Comparison of ENCODE assay signal across 1 cellular context in the genomic region with DNA sequence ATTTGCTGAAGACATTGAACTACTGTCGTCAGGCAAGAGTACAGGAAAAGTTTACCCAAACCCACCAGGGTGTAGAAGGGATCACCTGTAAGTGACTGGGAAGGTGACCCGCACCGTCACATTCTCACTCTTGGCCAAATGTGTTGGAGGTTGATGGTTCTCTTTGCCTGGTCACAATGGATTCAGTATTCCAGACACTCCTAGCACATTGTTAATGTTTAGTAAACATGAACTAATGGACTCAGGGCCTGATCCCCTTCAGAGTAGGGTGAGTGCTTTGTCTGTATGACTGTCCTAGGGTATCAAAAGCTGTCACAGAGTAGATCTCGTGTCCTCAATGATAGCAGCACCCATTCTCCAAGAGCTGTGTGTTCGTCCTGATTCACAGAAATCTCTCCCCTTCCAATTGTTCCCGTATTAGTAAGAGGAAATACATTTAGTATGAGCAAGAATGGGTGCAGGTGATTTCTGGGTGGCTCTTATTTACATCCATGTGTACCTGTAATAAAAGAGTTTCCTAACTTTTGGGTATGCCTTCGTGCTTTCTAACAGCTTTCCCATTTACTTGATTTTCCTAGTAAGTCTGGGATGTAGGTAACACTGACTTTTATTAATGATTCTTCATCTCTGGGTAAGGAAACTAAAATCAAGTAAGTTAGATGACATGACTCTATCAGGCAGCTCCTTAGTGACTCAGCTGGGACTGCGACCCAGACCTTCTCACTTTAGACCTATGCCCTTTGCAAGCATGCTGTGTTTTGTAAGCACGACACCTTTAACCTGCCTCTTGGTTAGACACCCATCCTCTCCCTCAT.
TF ChIP-seq lines count a peak whose summit lies in the region.

No MANE protein-coding gene starts in this region.

TF ChIP-seq in HepG2, 621 proteins besides CTCF, POLR2A, EP300 and RAD21 (continued from another document):
- TF ChIP-seq, protein P1, sequence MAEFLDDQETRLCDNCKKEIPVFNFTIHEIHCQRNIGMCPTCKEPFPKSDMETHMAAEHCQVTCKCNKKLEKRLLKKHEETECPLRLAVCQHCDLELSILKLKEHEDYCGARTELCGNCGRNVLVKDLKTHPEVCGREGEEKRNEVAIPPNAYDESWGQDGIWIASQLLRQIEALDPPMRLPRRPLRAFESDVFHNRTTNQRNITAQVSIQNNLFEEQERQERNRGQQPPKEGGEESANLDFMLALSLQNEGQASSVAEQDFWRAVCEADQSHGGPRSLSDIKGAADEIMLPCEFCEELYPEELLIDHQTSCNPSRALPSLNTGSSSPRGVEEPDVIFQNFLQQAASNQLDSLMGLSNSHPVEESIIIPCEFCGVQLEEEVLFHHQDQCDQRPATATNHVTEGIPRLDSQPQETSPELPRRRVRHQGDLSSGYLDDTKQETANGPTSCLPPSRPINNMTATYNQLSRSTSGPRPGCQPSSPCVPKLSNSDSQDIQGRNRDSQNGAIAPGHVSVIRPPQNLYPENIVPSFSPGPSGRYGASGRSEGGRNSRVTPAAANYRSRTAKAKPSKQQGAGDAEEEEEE (CRISPR knock-in tag; IDR thresholded peaks at IDR 0.05; ENCODE audit: borderline replicate concordance) = no peak
- TF ChIP-seq ZNF644 (CRISPR knock-in tag; IDR thresholded peaks at IDR 0.05; ENCODE audit: low read depth) (0 out of 2 replicates have a peak, but pooled peaks have one; percentile 42), JUN (CRISPR knock-in tag; IDR thresholded peaks at IDR 0.05) (no peak), HHEX (CRISPR knock-in tag; IDR thresholded peaks at IDR 0.05) (0 out of 2 replicates have a peak, but pooled peaks have one; percentile 9), HDAC2 (CRISPR knock-in tag; IDR thresholded peaks at IDR 0.05) (peak; percentile 40), SOX5 (CRISPR knock-in tag; IDR thresholded peaks at IDR 0.05; ENCODE audit: borderline replicate concordance) (peak; percentile 85; the same call in 1 of the 2 replicates), NCOA2 (CRISPR knock-in tag; IDR thresholded peaks at IDR 0.05) (0 out of 2 replicates have a peak, but pooled peaks have one; percentile 28), NR2F6 (IDR thresholded peaks at IDR 0.05) (no peak), NR2F6 (CRISPR knock-in tag; IDR thresholded peaks at IDR 0.05) (peak; percentile 34; the same call in 1 of the 2 replicates), CREB1 (IDR thresholded peaks at IDR 0.05) (no peak), CREB1 (CRISPR knock-in tag; IDR thresholded peaks at IDR 0.05) (peak; percentile 50), PITX1 (CRISPR knock-in tag; IDR thresholded peaks at IDR 0.05) (0 out of 2 replicates have a peak, but pooled peaks have one; percentile 16), TCF12 (IDR thresholded peaks at IDR 0.05) (no peak), TCF12 (CRISPR knock-in tag; IDR thresholded peaks at IDR 0.05) (no peak), KLF11 (CRISPR knock-in tag; IDR thresholded peaks at IDR 0.05) (no peak), NR2F2 (IDR thresholded peaks at IDR 0.05; ENCODE audit: borderline replicate concordance, low read depth) (0 out of 2 replicates have a peak, but pooled peaks have one; percentile 8), ZNF367 (CRISPR knock-in tag; IDR thresholded peaks at IDR 0.05; ENCODE audit: borderline replicate concordance) (no peak), ETV5 (CRISPR knock-in tag; IDR thresholded peaks at IDR 0.05; ENCODE audit: borderline replicate concordance) (0 out of 2 replicates have a peak, but pooled peaks have one; percentile 25), ZMAT3 (CRISPR knock-in tag; conservative IDR thresholded peaks at IDR 0.05) (0 out of 2 replicates have a peak, but pooled peaks have one; percentile 31)
- TF ChIP-seq, protein P2, sequence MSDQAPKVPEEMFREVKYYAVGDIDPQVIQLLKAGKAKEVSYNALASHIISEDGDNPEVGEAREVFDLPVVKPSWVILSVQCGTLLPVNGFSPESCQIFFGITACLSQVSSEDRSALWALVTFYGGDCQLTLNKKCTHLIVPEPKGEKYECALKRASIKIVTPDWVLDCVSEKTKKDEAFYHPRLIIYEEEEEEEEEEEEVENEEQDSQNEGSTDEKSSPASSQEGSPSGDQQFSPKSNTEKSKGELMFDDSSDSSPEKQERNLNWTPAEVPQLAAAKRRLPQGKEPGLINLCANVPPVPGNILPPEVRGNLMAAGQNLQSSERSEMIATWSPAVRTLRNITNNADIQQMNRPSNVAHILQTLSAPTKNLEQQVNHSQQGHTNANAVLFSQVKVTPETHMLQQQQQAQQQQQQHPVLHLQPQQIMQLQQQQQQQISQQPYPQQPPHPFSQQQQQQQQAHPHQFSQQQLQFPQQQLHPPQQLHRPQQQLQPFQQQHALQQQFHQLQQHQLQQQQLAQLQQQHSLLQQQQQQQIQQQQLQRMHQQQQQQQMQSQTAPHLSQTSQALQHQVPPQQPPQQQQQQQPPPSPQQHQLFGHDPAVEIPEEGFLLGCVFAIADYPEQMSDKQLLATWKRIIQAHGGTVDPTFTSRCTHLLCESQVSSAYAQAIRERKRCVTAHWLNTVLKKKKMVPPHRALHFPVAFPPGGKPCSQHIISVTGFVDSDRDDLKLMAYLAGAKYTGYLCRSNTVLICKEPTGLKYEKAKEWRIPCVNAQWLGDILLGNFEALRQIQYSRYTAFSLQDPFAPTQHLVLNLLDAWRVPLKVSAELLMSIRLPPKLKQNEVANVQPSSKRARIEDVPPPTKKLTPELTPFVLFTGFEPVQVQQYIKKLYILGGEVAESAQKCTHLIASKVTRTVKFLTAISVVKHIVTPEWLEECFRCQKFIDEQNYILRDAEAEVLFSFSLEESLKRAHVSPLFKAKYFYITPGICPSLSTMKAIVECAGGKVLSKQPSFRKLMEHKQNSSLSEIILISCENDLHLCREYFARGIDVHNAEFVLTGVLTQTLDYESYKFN (CRISPR knock-in tag; conservative IDR thresholded peaks at IDR 0.05) = peak; percentile 34; the same call in 1 of the 2 replicates
- TF ChIP-seq, protein P3, sequence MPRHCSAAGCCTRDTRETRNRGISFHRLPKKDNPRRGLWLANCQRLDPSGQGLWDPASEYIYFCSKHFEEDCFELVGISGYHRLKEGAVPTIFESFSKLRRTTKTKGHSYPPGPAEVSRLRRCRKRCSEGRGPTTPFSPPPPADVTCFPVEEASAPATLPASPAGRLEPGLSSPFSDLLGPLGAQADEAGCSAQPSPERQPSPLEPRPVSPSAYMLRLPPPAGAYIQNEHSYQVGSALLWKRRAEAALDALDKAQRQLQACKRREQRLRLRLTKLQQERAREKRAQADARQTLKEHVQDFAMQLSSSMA (CRISPR knock-in tag; IDR thresholded peaks at IDR 0.05) = 0 out of 2 replicates have a peak, but pooled peaks have one; percentile 37
- TF ChIP-seq, protein P4, sequence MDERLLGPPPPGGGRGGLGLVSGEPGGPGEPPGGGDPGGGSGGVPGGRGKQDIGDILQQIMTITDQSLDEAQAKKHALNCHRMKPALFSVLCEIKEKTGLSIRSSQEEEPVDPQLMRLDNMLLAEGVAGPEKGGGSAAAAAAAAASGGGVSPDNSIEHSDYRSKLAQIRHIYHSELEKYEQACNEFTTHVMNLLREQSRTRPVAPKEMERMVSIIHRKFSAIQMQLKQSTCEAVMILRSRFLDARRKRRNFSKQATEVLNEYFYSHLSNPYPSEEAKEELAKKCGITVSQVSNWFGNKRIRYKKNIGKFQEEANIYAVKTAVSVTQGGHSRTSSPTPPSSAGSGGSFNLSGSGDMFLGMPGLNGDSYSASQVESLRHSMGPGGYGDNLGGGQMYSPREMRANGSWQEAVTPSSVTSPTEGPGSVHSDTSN (CRISPR knock-in tag; IDR thresholded peaks at IDR 0.05) = no peak
TF ChIP-seq in HepG2: peak in this region for 44.
